Comparison of ENCODE assay signal across 17 cellular contexts in the genomic region with DNA sequence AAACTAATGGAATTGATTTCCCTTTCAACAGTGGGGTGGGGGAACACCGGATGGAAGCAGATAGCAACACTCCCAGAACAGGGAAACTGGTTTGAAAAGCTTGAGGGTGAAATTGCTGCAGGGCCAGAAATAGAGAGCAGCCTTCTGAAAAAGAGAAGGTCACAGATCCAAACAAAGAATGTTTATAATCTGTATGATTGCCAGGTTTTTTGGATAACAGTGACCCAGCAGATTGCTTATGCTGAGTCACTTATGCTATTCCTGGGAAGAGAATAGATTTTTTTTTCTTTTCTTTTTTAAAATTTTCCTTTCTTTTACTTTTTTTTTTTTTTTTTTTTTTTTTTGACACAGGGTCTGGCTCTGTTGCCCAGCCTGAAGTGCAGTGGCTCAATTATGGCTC.
A peak's percentile ranks its signal among the peaks of the same experiment; 100 is the strongest.
DNase-seq lines count a peak whose midpoint lies in the region; ATAC-seq and TF ChIP-seq lines count a peak whose summit lies in the region.
"Had no signal": no experiment of that assay in that cellular context is flagged by ENCODE, and none has a peak within 500 bp of the region (broad histone marks: within the 10 kb centered on the region; RNA-seq: fewer than 3 reads in every experiment).

No MANE protein-coding gene starts in this region.

- no peak overlapping the region for H3K27ac ChIP-seq in PC-3 (ENCODE audit: low read length)

- H3K4me3 ChIP-seq in PC-3 (ENCODE audit: low read length) = no peak overlapping the region
- H3K4me3 ChIP-seq in fibroblast of pulmonary artery (replicated peaks; ENCODE audit: low read depth, low read length) = no peak overlapping the region
- H3K4me3 ChIP-seq: HAP-1 had no signal

- H4K20me1 ChIP-seq in PC-3 (ENCODE audit: low read length) = no peaks in the 10 kb centered on the region

- no peaks in the 10 kb centered on the region for H3F3A ChIP-seq in PC-3 (ENCODE audit: low read length, unreplicated experiment)

- intact Hi-C loops in PC-3 (cut with micrococcal nuclease) = no loop called here

- BruUV-seq in PC-3 (replicated peaks; lab: Mats Ljungman, UMichigan) = no TSS peak

- H3K9me2 ChIP-seq in PC-3 (replicated peaks; ENCODE audit: low read length) = no peaks in the 10 kb centered on the region

- CTCF ChIA-PET in PC-3 (lab: Charles Lee) = no interaction called here

- H3K9ac ChIP-seq in PC-3 (ENCODE audit: low read length) = no peak overlapping the region

- ATAC-seq in PC-3 = no peak
- ATAC-seq: T-helper 17 cell had no signal

- no peak overlapping the region for H3K4me2 ChIP-seq in PC-3 (ENCODE audit: low read length)

- H3K36me3 ChIP-seq in PC-3 (ENCODE audit: low read depth, low read length) = no peaks in the 10 kb centered on the region
- H3K36me3 ChIP-seq: HAP-1 had no signal

- H3K4me1 ChIP-seq in PC-3 (ENCODE audit: insufficient read depth, low read length) = 0 out of 2 replicates have a peak, but pooled peaks cover 3% of the 10 kb centered on the region
- H3K4me1 ChIP-seq: HAP-1 had no signal

- H3K9me3 ChIP-seq in PC-3 (ENCODE audit: low read length) = no peaks in the 10 kb centered on the region
- H3K9me3 ChIP-seq: HAP-1 had no signal

- H3K27me3 ChIP-seq in PC-3 (ENCODE audit: low read length) = no peaks in the 10 kb centered on the region

- no peak for TF ChIP-seq CTCF in PC-3 (conservative IDR thresholded peaks at IDR 0.05; ENCODE audit: low read depth, low read length)
- no peak for TF ChIP-seq CTCF in fibroblast of pulmonary artery (IDR thresholded peaks at IDR 0.05; ENCODE audit: low read length, missing control alignments)

- DNase-seq in EL = peak; percentile 13
- peak; percentile 56 for DNase-seq in PC-3
- DNase-seq in fibroblast of pulmonary artery (ENCODE audit: low read depth) = peak; percentile 72
- peak; percentile 23 for DNase-seq in stromal cell of bone marrow (ENCODE audit: low read depth)
- DNase-seq in NCI-H146 treated with DMSO at 0.1 percent for 48 hours (lab: John Stamatoyannopoulos, UW; ENCODE audit: unreplicated experiment) = no peak
- no peak for DNase-seq in GM19238 (ENCODE audit: insufficient read length, low spot score)
- no peak for DNase-seq in GM19240 (ENCODE audit: insufficient read length, low spot score)
- DNase-seq: Calu3; CD4-positive, alpha-beta T cell; DMS79 treated with DMSO at 0.1 percent for 48 hours; NCI-H1694; NCI-H2107; NCI-H226; NCI-H69; Right ventricle myocardium superior; T-helper 17 cell had no signal

- no peak overlapping the region for H2AFZ ChIP-seq in PC-3 (ENCODE audit: low read length)

- H3K79me2 ChIP-seq in PC-3 (ENCODE audit: low read length) = no peaks in the 10 kb centered on the region

- POLR2A ChIA-PET in PC-3 (lab: Charles Lee; ENCODE audit: unreplicated experiment) = no interaction called here

Comparison
In these comparisons a context has a peak if more than half of its experiments do, and no peak if none do; other contexts are left out.
1. DNase-seq: peak in EL (single experiment), PC-3 (single experiment), fibroblast of pulmonary artery (single experiment) and stromal cell of bone marrow (single experiment); none in NCI-H146 treated with DMSO at 0.1 percent for 48 hours (single experiment), GM19238 (single experiment) and GM19240 (single experiment).